19 cellular contexts compared by ENCODE assay signal in genomic region chr1:204318324-204318723, GRCh38.
"Had no signal": no experiment of that assay in that cellular context is flagged by ENCODE, and none has a peak within 500 bp of the region (broad histone marks: within the 10 kb centered on the region; RNA-seq: fewer than 3 reads in every experiment).

No MANE protein-coding gene starts in this region.

- ATAC-seq: natural killer cell, T-cell, WTC11 had no signal

- H3K27me3 ChIP-seq: adrenal gland, ascending aorta, gastrocnemius medialis had no signal

- FAIRE-seq: islet of Langerhans, TTC549, urothelium cell line had no signal

- H3K27ac ChIP-seq: ascending aorta, brain microvascular endothelial cell, gastrocnemius medialis had no signal

- H3K36me3 ChIP-seq: adrenal gland, ascending aorta, brain microvascular endothelial cell, esophagus muscularis mucosa, gastrocnemius medialis, spleen had no signal

- H3K9me3 ChIP-seq: adrenal gland, ascending aorta, esophagus muscularis mucosa, gastrocnemius medialis, spleen had no signal

- DNase-seq: activated CD8-positive, alpha-beta memory T cell treated with anti-CD3 and anti-CD28 coated beads, Interleukin-2, amount 50 U/mL, for 4 hours; activated naive CD4-positive, alpha-beta T cell; activated T-cell treated with anti-CD3 and anti-CD28 coated beads, Interleukin-2, amount 50 U/mL, for 24 hours; adrenal gland; brain microvascular endothelial cell; gastrocnemius medialis; natural killer cell; retina; spleen; stimulated activated CD4-positive, alpha-beta T cell treated with anti-CD3 and anti-CD28 coated beads, Interleukin-4, amount 100 ng/mL, for 1 hour; stimulated activated naive CD4-positive, alpha-beta T cell; T-cell had no signal

- H3K4me3 ChIP-seq: adrenal gland, ascending aorta, coronary artery, esophagus muscularis mucosa, gastrocnemius medialis, spleen had no signal

- H3K4me1 ChIP-seq: ascending aorta had no signal
